In the genomic region with DNA sequence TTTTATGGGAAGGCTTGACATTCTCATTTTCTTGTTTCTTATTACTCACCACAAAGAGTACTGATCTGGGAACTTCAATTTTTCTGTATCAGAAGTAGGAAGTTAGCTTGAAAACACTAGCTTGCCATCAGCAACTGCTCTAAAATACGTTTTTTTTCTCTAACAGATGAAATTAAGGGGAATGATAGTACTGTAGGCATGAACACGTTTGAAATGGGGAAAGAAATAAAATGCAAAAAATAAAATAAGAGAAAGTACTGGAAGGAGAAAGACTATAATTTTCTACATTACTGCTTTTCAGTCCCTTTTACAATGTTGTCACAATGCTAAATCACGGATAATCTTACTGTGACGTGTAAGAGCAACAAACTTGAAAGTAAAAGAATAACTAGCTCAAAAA, we compare ENCODE assay signal across 12 cellular contexts. TPM values are rescaled to one million over a fixed set of nuclear protein-coding genes. Genes with fewer than 3 reads are reported as not detected.
DNase-seq lines count a peak whose midpoint lies in the region; ATAC-seq, FAIRE-seq and TF ChIP-seq lines count a peak whose summit lies in the region.
"Had no signal": no experiment of that assay in that cellular context is flagged by ENCODE, and none has a peak within 500 bp of the region (broad histone marks: within the 10 kb centered on the region; RNA-seq: fewer than 3 reads in every experiment).

No MANE protein-coding gene starts in this region.

- peak; percentile 51 for FAIRE-seq in small intestine (lab: Jason Lieb, UNC)

- H3K4me3 ChIP-seq in small intestine (ENCODE audit: low read depth in 1 of 2, low read length in 2 of 2), result no peak overlapping the region

- no peaks in the 10 kb centered on the region for H3K36me3 ChIP-seq in small intestine (ENCODE audit: control insufficient read depth in 2 of 2, insufficient read depth in 2 of 2, low read length in 2 of 2)

- H3K27ac ChIP-seq in small intestine (ENCODE audit: low read depth in 1 of 2, low read length in 1 of 2), result no peak overlapping the region
- H3K27ac ChIP-seq: RWPE1 had no signal

- intact Hi-C loops in head of caudate nucleus (cut with DNase I), result no loop called here

- peak overlapping the region; percentile 87 for H3K4me3 Mint-ChIP-seq in activated T-cell treated with anti-CD3 and anti-CD28 coated beads, Interleukin-2, amount 50 U/mL, for 24 hours
- H3K4me3 Mint-ChIP-seq in T-helper 17 cell, result peak overlapping the region; percentile 96

- no peaks in the 10 kb centered on the region for H3K4me1 ChIP-seq in small intestine (ENCODE audit: control insufficient read depth in 2 of 2, insufficient read depth in 1 of 2, low read depth in 1 of 2, low read length in 1 of 2)

- H3K27me3 ChIP-seq in small intestine (ENCODE audit: control insufficient read depth in 2 of 2, insufficient read depth in 2 of 2, low read length in 2 of 2), result no peaks in the 10 kb centered on the region

- H3K27ac Mint-ChIP-seq in activated T-cell treated with anti-CD3 and anti-CD28 coated beads, Interleukin-2, amount 50 U/mL, for 24 hours, result no peak overlapping the region
- no peak overlapping the region for H3K27ac Mint-ChIP-seq in T-helper 17 cell
- H3K27ac Mint-ChIP-seq: dendritic cell treated with granulocyte-macrophage colony-stimulating factor and Interleukin-4, amounts not matched to agents 40 ng/mL and 50 ng/mL, for 4 days had no signal

- peaks cover 28% of the 10 kb centered on the region for H3K27me3 Mint-ChIP-seq in activated T-cell treated with anti-CD3 and anti-CD28 coated beads, Interleukin-2, amount 50 U/mL, for 24 hours
- H3K27me3 Mint-ChIP-seq in T-helper 17 cell, result no peaks in the 10 kb centered on the region

- 17 to 28% (median 21%) methylated on average over 4 of the region's 4 CpGs for WGBS in small intestine, 3 donors

- no peak for DNase-seq in activated T-cell treated with anti-CD3 and anti-CD28 coated beads, Interleukin-2, amount 50 U/mL, for 24 hours
- DNase-seq in activated T-cell treated with anti-CD3 and anti-CD28 coated beads, Interleukin-2, amount 50 U/mL, for 48 hours, result no peak
- no peak for DNase-seq in T-helper 17 cell
- DNase-seq in globus pallidus (ENCODE audit: low spot score), result peak; percentile 16
- DNase-seq in small intestine, result no peak
- no peak for DNase-seq in erythroblast (lab: John Stamatoyannopoulos, UW)
- no peak for DNase-seq in head of caudate nucleus
- DNase-seq: NCI-H1436 had no signal

- TF ChIP-seq POLR2A in erythroblast (IDR thresholded peaks at IDR 0.05; ENCODE audit: low read length), result no peak

- no peaks in the 10 kb centered on the region for H3K9me3 ChIP-seq in T-helper 17 cell (ENCODE audit: control insufficient read depth, low read length, poor library complexity, severe bottlenecking)
- no peaks in the 10 kb centered on the region for H3K9me3 ChIP-seq in small intestine (ENCODE audit: control insufficient read depth, low read depth)

- H3K36me3 Mint-ChIP-seq in activated T-cell treated with anti-CD3 and anti-CD28 coated beads, Interleukin-2, amount 50 U/mL, for 24 hours (ENCODE audit: low read depth), result no peaks in the 10 kb centered on the region
- H3K36me3 Mint-ChIP-seq in T-helper 17 cell (ENCODE audit: low read depth), result no peaks in the 10 kb centered on the region

- no peaks in the 10 kb centered on the region for H3K9me3 Mint-ChIP-seq in activated T-cell treated with anti-CD3 and anti-CD28 coated beads, Interleukin-2, amount 50 U/mL, for 24 hours
- H3K9me3 Mint-ChIP-seq: dendritic cell treated with granulocyte-macrophage colony-stimulating factor and Interleukin-4, amounts not matched to agents 40 ng/mL and 50 ng/mL, for 4 days had no signal

- no peak for ATAC-seq in T-helper 17 cell
- no peak for ATAC-seq in GM21619 (IDR thresholded peaks at IDR 0.05; ENCODE audit: unreplicated experiment)
- ATAC-seq: sciatic nerve had no signal

- peaks cover 22% of the 10 kb centered on the region for H3K4me1 Mint-ChIP-seq in activated T-cell treated with anti-CD3 and anti-CD28 coated beads, Interleukin-2, amount 50 U/mL, for 24 hours (ENCODE audit: low read depth)
- peaks cover 18% of the 10 kb centered on the region for H3K4me1 Mint-ChIP-seq in T-helper 17 cell

RNA-seq across cellular contexts. Expression of gene RADX, which starts 1.5 kb away (rescaled TPM):
- total RNA-seq in T-helper 17 cell, result 10 to 100 TPM; 13.2 to 30.3 TPM
- 1 to 10 TPM; 1.2 to 2.5 (median 1.4) TPM for polyA plus RNA-seq in small intestine
